29 cellular contexts compared by ENCODE assay signal in the genomic region with DNA sequence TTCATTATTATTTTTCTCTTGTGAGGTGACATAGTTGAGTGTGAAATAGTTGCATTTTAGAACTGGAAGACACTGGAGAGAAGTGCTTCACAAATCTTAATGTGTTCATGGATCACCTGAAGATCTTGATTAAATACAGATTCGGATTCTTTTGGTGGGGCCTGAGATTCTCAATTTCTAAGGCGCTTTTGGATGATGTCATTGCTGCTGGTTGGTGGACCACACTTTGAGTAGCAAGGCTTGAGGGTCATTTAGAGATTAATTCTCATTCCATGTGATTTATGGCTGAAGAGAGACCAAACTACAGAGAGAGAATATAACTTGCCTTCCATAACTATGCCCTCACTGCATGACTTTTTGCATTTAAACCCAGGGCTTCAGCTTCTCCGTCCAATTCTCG. TPM values are rescaled to one million over a fixed set of nuclear protein-coding genes. Genes with fewer than 3 reads are reported as not detected.
"Had no signal": no experiment of that assay in that cellular context is flagged by ENCODE, and none has a peak within 500 bp of the region (broad histone marks: within the 10 kb centered on the region; RNA-seq: fewer than 3 reads in every experiment).

No MANE protein-coding gene starts in this region.

- H3K4me3 ChIP-seq: heart left ventricle, thyroid gland, upper lobe of left lung had no signal

- H3K4me1 Mint-ChIP-seq: activated CD4-positive, alpha-beta T cell treated with anti-CD3 and anti-CD28 coated beads, Interleukin-2, amount 10 ng/mL, durations not matched to agents 7 days and 5 days; endodermal cell; immature natural killer cell; neural crest cell had no signal

- H3K36me3 Mint-ChIP-seq: immature natural killer cell; naive thymus-derived CD8-positive, alpha-beta T cell had no signal

- H3K4me1 ChIP-seq: thyroid gland had no signal

- H3K9me3 ChIP-seq: heart left ventricle, thyroid gland, upper lobe of left lung had no signal

- DNase-seq: activated CD4-positive, alpha-beta memory T cell treated with anti-CD3 and anti-CD28 coated beads, Interleukin-2, amount 10 ng/mL, durations not matched to agents 7 days and 5 days; activated CD4-positive, alpha-beta T cell treated with anti-CD3 and anti-CD28 coated beads for 1 hour; activated CD8-positive, alpha-beta memory T cell treated with anti-CD3 and anti-CD28 coated beads, Interleukin-2, amount 50 U/mL, for 48 hours; activated gamma-delta T cell; activated naive CD4-positive, alpha-beta T cell treated with anti-CD3 and anti-CD28 coated beads, Interleukin-2, amount 50 U/mL, for 16 hours; amniotic stem cell; brain microvascular endothelial cell; caudate nucleus; heart left ventricle; kidney; left colon; occipital lobe; posterior cingulate gyrus; T1000; upper lobe of left lung had no signal

- H3K27ac ChIP-seq: brain microvascular endothelial cell, heart left ventricle, thyroid gland, upper lobe of left lung, WERI-Rb-1 had no signal

- H3K9me3 Mint-ChIP-seq: activated CD4-positive, alpha-beta memory T cell treated with anti-CD3 and anti-CD28 coated beads, Interleukin-2, amount 10 ng/mL, durations not matched to agents 7 days and 5 days; activated CD4-positive, alpha-beta T cell treated with anti-CD3 and anti-CD28 coated beads, Interleukin-2, amount 10 ng/mL, durations not matched to agents 7 days and 5 days; activated T-cell treated with anti-CD3 and anti-CD28 coated beads, Interleukin-2, amount 50 U/mL, for 24 hours; endodermal cell; immature natural killer cell; neural crest cell; T-helper 1 cell treated with Interleukin-12 subunit alpha and Interleukin-12 subunit beta and Interleukin-4 antibody, amounts not matched to agents 30 μg/mL and 1 μg/mL, for 36 hours had no signal

- H3K27ac Mint-ChIP-seq: activated CD4-positive, alpha-beta memory T cell treated with anti-CD3 and anti-CD28 coated beads, Interleukin-2, amount 10 ng/mL, durations not matched to agents 7 days and 5 days; activated CD4-positive, alpha-beta T cell treated with anti-CD3 and anti-CD28 coated beads, Interleukin-2, amount 10 ng/mL, durations not matched to agents 7 days and 5 days; activated T-cell treated with anti-CD3 and anti-CD28 coated beads, Interleukin-2, amount 50 U/mL, for 24 hours; endodermal cell; immature natural killer cell; T-helper 1 cell treated with Interleukin-12 subunit alpha and Interleukin-12 subunit beta and Interleukin-4 antibody, amounts not matched to agents 30 μg/mL and 1 μg/mL, for 36 hours had no signal

- H3K36me3 ChIP-seq: brain microvascular endothelial cell, heart left ventricle, thyroid gland, upper lobe of left lung, WERI-Rb-1 had no signal

- H3K27me3 ChIP-seq: brain microvascular endothelial cell, heart left ventricle, thyroid gland, upper lobe of left lung had no signal

- H3K4me3 Mint-ChIP-seq: activated CD4-positive, alpha-beta memory T cell treated with anti-CD3 and anti-CD28 coated beads, Interleukin-2, amount 10 ng/mL, durations not matched to agents 7 days and 5 days; activated CD4-positive, alpha-beta T cell treated with anti-CD3 and anti-CD28 coated beads, Interleukin-2, amount 10 ng/mL, durations not matched to agents 7 days and 5 days; activated T-cell treated with anti-CD3 and anti-CD28 coated beads, Interleukin-2, amount 50 U/mL, for 24 hours; endodermal cell; immature natural killer cell; naive thymus-derived CD8-positive, alpha-beta T cell; neural crest cell; T-helper 1 cell treated with Interleukin-12 subunit alpha and Interleukin-12 subunit beta and Interleukin-4 antibody, amounts not matched to agents 30 μg/mL and 1 μg/mL, for 36 hours had no signal

RNA-seq across cellular contexts. Expression of a gene that starts 27.2 kb away (rescaled TPM):
- total RNA-seq: activated CD4-positive, alpha-beta memory T cell treated with anti-CD3 and anti-CD28 coated beads, Interleukin-2, amount 10 ng/mL, durations not matched to agents 7 days and 5 days; activated CD4-positive, alpha-beta T cell treated with anti-CD3 and anti-CD28 coated beads, Interleukin-2, amount 10 ng/mL, durations not matched to agents 7 days and 5 days; astrocyte; chondrocyte; endodermal cell; esophagus mucosa; kidney; lower leg skin; naive thymus-derived CD8-positive, alpha-beta T cell; neural crest cell; occipital lobe; right cardiac atrium; thyroid gland had no signal
- polyA plus RNA-seq: heart left ventricle; immature natural killer cell; naive thymus-derived CD8-positive, alpha-beta T cell; right cardiac atrium had no signal

RNA-seq across cellular contexts. Expression of a gene that starts 39.3 kb away (rescaled TPM):
- total RNA-seq: chondrocyte, neural crest cell, occipital lobe had no signal
- polyA plus RNA-seq: immature natural killer cell had no signal
